In the genomic region with DNA sequence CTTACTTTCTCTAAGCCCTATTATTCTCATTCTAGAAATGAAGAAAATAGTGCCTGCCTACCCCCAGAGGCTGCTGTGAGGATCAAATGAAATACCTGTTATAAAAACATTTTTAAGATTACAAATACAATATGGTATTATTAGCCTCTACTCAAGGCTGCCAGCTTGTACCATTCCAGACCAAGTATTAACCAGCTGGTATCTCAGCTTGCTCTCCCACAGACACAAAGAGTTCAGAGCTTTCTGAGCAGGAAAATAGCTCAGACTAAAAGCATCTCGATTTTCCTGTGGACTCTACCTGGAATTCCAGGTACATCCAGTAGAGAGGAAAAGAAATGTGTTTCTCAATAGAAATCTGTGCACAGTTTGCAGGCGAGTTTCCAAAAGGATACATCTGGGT, we compare ENCODE assay signal across 19 cellular contexts.
"Had no signal": no experiment of that assay in that cellular context is flagged by ENCODE, and none has a peak within 500 bp of the region (broad histone marks: within the 10 kb centered on the region; RNA-seq: fewer than 3 reads in every experiment).

No MANE protein-coding gene starts in this region.

- H3K36me3 Mint-ChIP-seq: naive B cell had no signal

- H3K36me3 ChIP-seq: gastrocnemius medialis, left lung, neutrophil, uterus had no signal

- H3K4me1 Mint-ChIP-seq: naive B cell had no signal

- DNase-seq: effector memory CD4-positive, alpha-beta T cell; gastrocnemius medialis; glutamatergic neuron; left lung; mesenchymal stem cell; midbrain; naive B cell; posterior cingulate gyrus; stimulated activated CD4-positive, alpha-beta T cell treated with anti-CD3 and anti-CD28 coated beads, Interleukin-2, amount 100 ng/mL, for 48 hours; tibial artery; uterus had no signal

- H3K4me3 ChIP-seq: gastrocnemius medialis, left lung, lung, smooth muscle cell, tibial artery, upper lobe of left lung, uterus had no signal

- H3K4me3 Mint-ChIP-seq: naive B cell; stimulated activated naive CD8-positive, alpha-beta T cell treated with anti-CD3 and anti-CD28 coated beads, Interleukin-15, Interleukin-2, amounts not matched to agents 100 ng/mL and 50 ng/mL, for 24 hours had no signal

- H3K27me3 ChIP-seq: gastrocnemius medialis, left lung, neutrophil, tibial artery, upper lobe of left lung, uterus had no signal

- H3K9me3 ChIP-seq: gastrocnemius medialis, neutrophil, tibial artery, upper lobe of left lung, uterus had no signal

- H3K27ac Mint-ChIP-seq: naive B cell; stimulated activated naive CD8-positive, alpha-beta T cell treated with anti-CD3 and anti-CD28 coated beads, Interleukin-15, Interleukin-2, amounts not matched to agents 100 ng/mL and 50 ng/mL, for 24 hours had no signal

- H3K27me3 Mint-ChIP-seq: naive B cell; stimulated activated naive CD8-positive, alpha-beta T cell treated with anti-CD3 and anti-CD28 coated beads, Interleukin-15, Interleukin-2, amounts not matched to agents 100 ng/mL and 50 ng/mL, for 24 hours had no signal

- H3K4me2 ChIP-seq: smooth muscle cell had no signal

- ATAC-seq: esophagus mucosa, gastrocnemius medialis, left lung had no signal

- H3K27ac ChIP-seq: gastrocnemius medialis, left lung, neutrophil, tibial artery, upper lobe of left lung had no signal

- FAIRE-seq: endometrium, keratinocyte had no signal
